19 cellular contexts compared by ENCODE assay signal in genomic region chr3:25055981-25056380, GRCh38.
DNase-seq lines count a peak whose midpoint lies in the region; ATAC-seq and TF ChIP-seq lines count a peak whose summit lies in the region.
"Had no signal": no experiment of that assay in that cellular context is flagged by ENCODE, and none has a peak within 500 bp of the region (broad histone marks: within the 10 kb centered on the region; RNA-seq: fewer than 3 reads in every experiment).

No MANE protein-coding gene starts in this region.

- no peak overlapping the region for H3K4me3 Mint-ChIP-seq in neural progenitor cell
- H3K4me3 Mint-ChIP-seq: B cell; CD4-positive, CD25-positive, alpha-beta regulatory T cell; CD8-positive, alpha-beta memory T cell; GM23338 had no signal

- H3K27ac ChIP-seq in cardiac muscle cell: peak overlapping the region; percentile 39
- H3K27ac ChIP-seq in left ventricle myocardium inferior (replicated peaks): no peak overlapping the region
- no peak overlapping the region for H3K27ac ChIP-seq in mesenchymal stem cell (ENCODE audit: low read length, poor library complexity, severe bottlenecking)
- no peak overlapping the region for H3K27ac ChIP-seq in neural progenitor cell
- H3K27ac ChIP-seq in dorsolateral prefrontal cortex: no peak overlapping the region
- H3K27ac ChIP-seq: BLaER1 treated with 17β-estradiol and CSF1 and Interleukin-3, amounts not matched to agents 10 nM and 100 nM had no signal

- H3K4ac ChIP-seq in mesenchymal stem cell (ENCODE audit: low read depth in 1 of 2, low read length in 2 of 2): no peak overlapping the region

- no peak overlapping the region for H3K27ac Mint-ChIP-seq in neural progenitor cell
- H3K27ac Mint-ChIP-seq: B cell; CD4-positive, CD25-positive, alpha-beta regulatory T cell; CD8-positive, alpha-beta memory T cell; GM23338 had no signal

- H4K91ac ChIP-seq in mesenchymal stem cell (ENCODE audit: low read length): no peak overlapping the region

- H3K4me3 ChIP-seq in cardiac muscle cell (no peak overlapping the region), left ventricle myocardium inferior (no peak overlapping the region), mesenchymal stem cell (ENCODE audit: insufficient read depth in 1 of 2, low read depth in 1 of 2, low read length in 2 of 2) (no peak overlapping the region), neural progenitor cell (no peak overlapping the region), dorsolateral prefrontal cortex (no peak overlapping the region)
- H3K4me3 ChIP-seq: BLaER1 treated with 17β-estradiol and CSF1 and Interleukin-3, amounts not matched to agents 10 nM and 100 nM; GM23338 had no signal

- no peak overlapping the region for H2BK15ac ChIP-seq in mesenchymal stem cell (ENCODE audit: low read depth, poor library complexity, severe bottlenecking)

- no peaks in the 10 kb centered on the region for H3F3A ChIP-seq in neural progenitor cell (ENCODE audit: low read depth)

- DNase-seq in cardiac muscle cell (ENCODE audit: low read depth in 1 of 2, low spot score in 1 of 2): no peak
- DNase-seq in left ventricle myocardium inferior: no peak
- DNase-seq in EH (ENCODE audit: low read depth): peak; percentile 43
- DNase-seq in mesenchymal stem cell: no peak
- no peak for DNase-seq in neural progenitor cell (ENCODE audit: low spot score)
- no peak for DNase-seq in dorsolateral prefrontal cortex
- no peak for DNase-seq in Kasumi-1 (lab: John Stamatoyannopoulos, UW)
- DNase-seq: 8988T; CD4-positive, CD25-positive, alpha-beta regulatory T cell; CD8-positive, alpha-beta memory T cell; COR-L47; DMS 273 treated with DMSO at 0.1 percent for 48 hours; DMS53; GDM1; HCEC 1CT had no signal

- H2BK120ac ChIP-seq in mesenchymal stem cell (ENCODE audit: low read depth, low read length): no peak overlapping the region

- no peak overlapping the region for H2BK12ac ChIP-seq in mesenchymal stem cell (ENCODE audit: low read length in 2 of 2)

- no peak overlapping the region for H4K8ac ChIP-seq in mesenchymal stem cell (ENCODE audit: low read length)

- H3K36me3 ChIP-seq in cardiac muscle cell (no peaks in the 10 kb centered on the region), left ventricle myocardium inferior (no peaks in the 10 kb centered on the region), mesenchymal stem cell (ENCODE audit: control insufficient read depth in 1 of 2, insufficient read depth in 2 of 2, low read depth in 1 of 2, low read length in 2 of 2) (no peaks in the 10 kb centered on the region), neural progenitor cell (no peaks in the 10 kb centered on the region)
- H3K36me3 ChIP-seq: BLaER1 treated with 17β-estradiol and CSF1 and Interleukin-3, amounts not matched to agents 10 nM and 100 nM had no signal

- intact Hi-C loops in left ventricle myocardium inferior (cut with micrococcal nuclease): no loop called here
- intact Hi-C loops in dorsolateral prefrontal cortex (cut with DNase I): no loop called here

- no peaks in the 10 kb centered on the region for H3K27me3 ChIP-seq in cardiac muscle cell
- H3K27me3 ChIP-seq in left ventricle myocardium inferior (ENCODE audit: low read depth): no peaks in the 10 kb centered on the region
- H3K27me3 ChIP-seq in mesenchymal stem cell (ENCODE audit: control insufficient read depth in 1 of 2, insufficient read depth in 1 of 2, low read length in 2 of 2): no peaks in the 10 kb centered on the region
- H3K27me3 ChIP-seq in neural progenitor cell: no peaks in the 10 kb centered on the region
- H3K27me3 ChIP-seq in dorsolateral prefrontal cortex: no peaks in the 10 kb centered on the region
- H3K27me3 ChIP-seq: BLaER1 treated with 17β-estradiol and CSF1 and Interleukin-3, amounts not matched to agents 10 nM and 100 nM had no signal

- no CpG with 5 or more reads among the region's 1 CpG for WGBS in mesenchymal stem cell

- H3K9me3 Mint-ChIP-seq in neural progenitor cell: no peaks in the 10 kb centered on the region
- H3K9me3 Mint-ChIP-seq: GM23338 had no signal

- no peaks in the 10 kb centered on the region for H3K79me1 ChIP-seq in mesenchymal stem cell (replicated peaks; ENCODE audit: low read length, poor library complexity, severe bottlenecking)

- H3K4me1 ChIP-seq in cardiac muscle cell (ENCODE audit: low read depth) (peaks cover 8% of the 10 kb centered on the region), left ventricle myocardium inferior (peaks cover 8% of the 10 kb centered on the region), mesenchymal stem cell (ENCODE audit: control insufficient read depth, insufficient read depth, low read depth, low read length) (no peaks in the 10 kb centered on the region), neural progenitor cell (no peaks in the 10 kb centered on the region)
- H3K4me1 ChIP-seq: BLaER1 treated with 17β-estradiol and CSF1 and Interleukin-3, amounts not matched to agents 10 nM and 100 nM had no signal

- no peak for ATAC-seq in GM18858 (IDR thresholded peaks at IDR 0.05; ENCODE audit: unreplicated experiment)
- ATAC-seq: GM23338 had no signal

- no peak overlapping the region for H2BK5ac ChIP-seq in mesenchymal stem cell (ENCODE audit: low read depth, low read length, poor library complexity, severe bottlenecking)

- peak overlapping the region in 1 of 2 experiments; percentile 24 for H3K18ac ChIP-seq in mesenchymal stem cell (ENCODE audit: low read depth in 1 of 2, low read length in 2 of 2)

- H3K36me3 Mint-ChIP-seq in neural progenitor cell: no peaks in the 10 kb centered on the region
- H3K36me3 Mint-ChIP-seq: CD4-positive, CD25-positive, alpha-beta regulatory T cell; CD8-positive, alpha-beta memory T cell had no signal

- TF ChIP-seq CTCF in cardiac muscle cell (IDR thresholded peaks at IDR 0.05; ENCODE audit: low read depth, low read length) (no peak), left ventricle myocardium inferior (IDR thresholded peaks at IDR 0.05; ENCODE audit: borderline replicate concordance) (no peak), neural progenitor cell (IDR thresholded peaks at IDR 0.05) (no peak), dorsolateral prefrontal cortex (IDR thresholded peaks at IDR 0.05 in 54 of 56, conservative IDR thresholded peaks at IDR 0.05 in 2 of 56; ENCODE audit: low read depth in 1 of 56, partially characterized antibody in 56 of 56) (no peak)

- H4K20me1 ChIP-seq in neural progenitor cell (ENCODE audit: low read depth): no peaks in the 10 kb centered on the region
- H4K20me1 ChIP-seq: BLaER1 treated with 17β-estradiol and CSF1 and Interleukin-3, amounts not matched to agents 10 nM and 100 nM had no signal

- peaks cover 2% of the 10 kb centered on the region for H3K27me3 Mint-ChIP-seq in neural progenitor cell (ENCODE audit: insufficient read depth, low read depth)
- H3K27me3 Mint-ChIP-seq: B cell; CD4-positive, CD25-positive, alpha-beta regulatory T cell; CD8-positive, alpha-beta memory T cell had no signal

- no peak overlapping the region for H3K9ac ChIP-seq in mesenchymal stem cell (ENCODE audit: low read length)
- no peak overlapping the region for H3K9ac ChIP-seq in neural progenitor cell
- H3K9ac ChIP-seq: BLaER1 treated with 17β-estradiol and CSF1 and Interleukin-3, amounts not matched to agents 10 nM and 100 nM had no signal

- H2AFZ ChIP-seq in mesenchymal stem cell (ENCODE audit: low read depth, low read length) (peak overlapping the region; percentile 31), neural progenitor cell (replicated peaks) (peak overlapping the region; percentile 87)
- H2AFZ ChIP-seq: GM23338 had no signal

- H3K23ac ChIP-seq in mesenchymal stem cell (ENCODE audit: low read length in 2 of 2): no peak overlapping the region

- H3K9me3 ChIP-seq in cardiac muscle cell (ENCODE audit: low read depth): no peaks in the 10 kb centered on the region
- no peaks in the 10 kb centered on the region for H3K9me3 ChIP-seq in left ventricle myocardium inferior (replicated peaks)
- no peaks in the 10 kb centered on the region for H3K9me3 ChIP-seq in mesenchymal stem cell (ENCODE audit: control insufficient read depth, low read length)
- H3K9me3 ChIP-seq in neural progenitor cell (ENCODE audit: low read depth): no peaks in the 10 kb centered on the region
- H3K9me3 ChIP-seq: BLaER1 treated with 17β-estradiol and CSF1 and Interleukin-3, amounts not matched to agents 10 nM and 100 nM had no signal

- H3K14ac ChIP-seq in mesenchymal stem cell (ENCODE audit: low read length in 2 of 2): no peak overlapping the region

- H3K79me2 ChIP-seq in neural progenitor cell (ENCODE audit: low read depth): no peaks in the 10 kb centered on the region

- H3K4me2 ChIP-seq in mesenchymal stem cell (ENCODE audit: low read length, poor library complexity, severe bottlenecking) (no peak overlapping the region), neural progenitor cell (no peak overlapping the region)
- H3K4me2 ChIP-seq: BLaER1 treated with 17β-estradiol and CSF1 and Interleukin-3, amounts not matched to agents 10 nM and 100 nM; GM23338 had no signal

- no peaks in the 10 kb centered on the region for H3K4me1 Mint-ChIP-seq in neural progenitor cell
- H3K4me1 Mint-ChIP-seq: B cell; CD4-positive, CD25-positive, alpha-beta regulatory T cell; CD8-positive, alpha-beta memory T cell had no signal

- no peak overlapping the region for H2AK5ac ChIP-seq in mesenchymal stem cell (ENCODE audit: low read length, severe bottlenecking)
